ENCODE assay signal across 8 cellular contexts in genomic region chr15:50424066-50424890, GRCh38. TPM values are rescaled to one million over a fixed set of nuclear protein-coding genes. Genes with fewer than 3 reads are reported as not detected.
DNase-seq lines count a peak whose midpoint lies in the region; ATAC-seq and TF ChIP-seq lines count a peak whose summit lies in the region.

USP8 (plus strand) TSS chr15:50424405; CDS start chr15:50439074, 14,669 bp downstream.

- H3K4me1 Mint-ChIP-seq in activated CD4-positive, alpha-beta T cell treated with anti-CD3 and anti-CD28 coated beads for 36 hours = peaks cover 32% of the 10 kb centered on the region

- H3K36me3 Mint-ChIP-seq in activated CD4-positive, alpha-beta T cell treated with anti-CD3 and anti-CD28 coated beads for 36 hours (ENCODE audit: low read depth) = peaks cover 4% of the 10 kb centered on the region

- H3K4me3 ChIP-seq in choroid plexus epithelial cell (ENCODE audit: low read depth, low read length) = peak within 1 kb of the TSS; percentile 97
- H3K4me3 ChIP-seq in kidney epithelial cell (ENCODE audit: low read depth, low read length) = peak within 1 kb of the TSS; percentile 99

- TF ChIP-seq CTCF in choroid plexus epithelial cell (conservative IDR thresholded peaks at IDR 0.05; ENCODE audit: low read depth, low read length) (no peak), kidney epithelial cell (IDR thresholded peaks at IDR 0.05; ENCODE audit: insufficient read depth, low read length, poor library complexity, severe bottlenecking) (no peak)

- peak; percentile 98 for DNase-seq in Ammon's horn (ENCODE audit: low spot score)
- peak; percentile 70 for DNase-seq in GM19238 (ENCODE audit: insufficient read length, low spot score)
- DNase-seq in NCI-H524 (lab: John Stamatoyannopoulos, UW) = peak; percentile 99
- DNase-seq in activated CD4-positive, alpha-beta T cell treated with anti-CD3 and anti-CD28 coated beads for 36 hours = peak; percentile 97
- peak; percentile 97 for DNase-seq in choroid plexus epithelial cell (ENCODE audit: low read depth)
- DNase-seq in kidney epithelial cell (ENCODE audit: low read depth) = peak; percentile 83
- DNase-seq in stimulated activated CD4-positive, alpha-beta T cell treated with anti-CD3 and anti-CD28 coated beads, Interleukin-15, amount 100 ng/mL, for 48 hours (ENCODE audit: low read depth in 2 of 2) = peak; percentile 91

- no peaks in the 10 kb centered on the region for H3K36me3 ChIP-seq in kidney epithelial cell (ENCODE audit: control insufficient read depth, insufficient read depth, low read length)

- CTCF ChIA-PET in activated CD4-positive, alpha-beta T cell treated with anti-CD3 and anti-CD28 coated beads for 36 hours (lab: Charles Lee) = interaction anchor here (0.5 to 1.4 kb wide), 8 partner anchors 14 to 205 kb away, joined by 3 to 4 read pairs (median 3); no protein-coding TSS in a partner anchor

- peak within 1 kb of the TSS; percentile 92 for H3K27ac Mint-ChIP-seq in activated CD4-positive, alpha-beta T cell treated with anti-CD3 and anti-CD28 coated beads for 36 hours

- POLR2A ChIA-PET in activated CD4-positive, alpha-beta T cell treated with anti-CD3 and anti-CD28 coated beads for 36 hours (lab: Charles Lee) = interaction anchor here (0.8 to 2.3 kb wide), 6 partner anchors 48 to 124 kb away, joined by 3 to 19 read pairs (median 4); partner anchors contain the start of gene GABPB1

- H3K4me3 Mint-ChIP-seq in activated CD4-positive, alpha-beta T cell treated with anti-CD3 and anti-CD28 coated beads for 36 hours = peak within 1 kb of the TSS; percentile 88

- H3K27me3 ChIP-seq in kidney epithelial cell (ENCODE audit: control insufficient read depth, insufficient read depth, low read length) = no peaks in the 10 kb centered on the region

- intact Hi-C loops in activated CD4-positive, alpha-beta T cell treated with anti-CD3 and anti-CD28 coated beads for 36 hours (cut with DNase I, micrococcal nuclease) = loop anchor here (1.0 to 10.0 kb wide), 12 partner anchors 46 to 1613 kb away; partner anchors contain the start of genes TRPM7 (in 2 of the 2), AP4E1 (in 1 of the 2), CEP152 (in 1 of the 2) and COPS2 (in 1 of the 2)

- no peaks in the 10 kb centered on the region for H3K9me3 Mint-ChIP-seq in activated CD4-positive, alpha-beta T cell treated with anti-CD3 and anti-CD28 coated beads for 36 hours (ENCODE audit: low read depth)

- peak; percentile 92 for ATAC-seq in HG03442 (IDR thresholded peaks at IDR 0.05; ENCODE audit: unreplicated experiment)
- peak; percentile 98 for ATAC-seq in activated CD4-positive, alpha-beta T cell treated with anti-CD3 and anti-CD28 coated beads for 36 hours

- no peaks in the 10 kb centered on the region for H3K27me3 Mint-ChIP-seq in activated CD4-positive, alpha-beta T cell treated with anti-CD3 and anti-CD28 coated beads for 36 hours

RNA-seq across cellular contexts. Expression of gene USP8, which starts in this region (rescaled TPM):
- total RNA-seq in activated CD4-positive, alpha-beta T cell treated with anti-CD3 and anti-CD28 coated beads for 36 hours = 10 to 100 TPM; 39.8 to 45.3 TPM
- 49.6 and 55.1 TPM in 2 replicates for total RNA-seq in kidney epithelial cell

Comparison
In these comparisons a context has a peak if more than half of its experiments do, and no peak if none do; other contexts are left out.
1. Peak in every context shown above with its lines: DNase-seq, ATAC-seq and H3K4me3 ChIP-seq.